13 cellular contexts compared by ENCODE assay signal in genomic region chr18:77077836-77078456, GRCh38. TPM values are rescaled to one million over a fixed set of nuclear protein-coding genes. Genes with fewer than 3 reads are reported as not detected.
DNase-seq lines count a peak whose midpoint lies in the region; ATAC-seq and TF ChIP-seq lines count a peak whose summit lies in the region.
"Had no signal": no experiment of that assay in that cellular context is flagged by ENCODE, and none has a peak within 500 bp of the region (broad histone marks: within the 10 kb centered on the region; RNA-seq: fewer than 3 reads in every experiment).

No MANE protein-coding gene starts in this region.

- H3K27me3 Mint-ChIP-seq in CD14-positive monocyte (ENCODE audit: low read depth in 3 of 3): peaks cover 0 to 4% (median 0%) of the 10 kb centered on the region in 3 donors
- H3K27me3 Mint-ChIP-seq in HFFc6 (ENCODE audit: insufficient read depth): peaks cover 2% of the 10 kb centered on the region; the same call in 1 of the 2 replicates
- H3K27me3 Mint-ChIP-seq in naive thymus-derived CD4-positive, alpha-beta T cell: no peaks in the 10 kb centered on the region

- no peaks in the 10 kb centered on the region for H3K9me3 ChIP-seq in naive thymus-derived CD4-positive, alpha-beta T cell (ENCODE audit: control insufficient read depth in 2 of 3, low read length in 3 of 3)
- H3K9me3 ChIP-seq: Caco-2 had no signal

- in situ Hi-C loops in astrocyte of the spinal cord (cut with HindIII; ENCODE audit: low sequenced_read_pairs): no loop called here

- peaks cover 24 to 51% of the 10 kb centered on the region in 2 donors for H3K4me1 ChIP-seq in naive thymus-derived CD4-positive, alpha-beta T cell (ENCODE audit: control insufficient read depth in 2 of 2, insufficient read depth in 2 of 2, low read length in 2 of 2)
- H3K4me1 ChIP-seq: Caco-2 had no signal

- intact Hi-C loops in CD14-positive monocyte (cut with micrococcal nuclease) (no loop called here), left colon (cut with DNase I, micrococcal nuclease) (loop anchor here in 1 of 2 donors (2.0 kb wide), 1 partner anchor 23 kb away; no protein-coding TSS in a partner anchor)
- intact Hi-C loops in naive thymus-derived CD4-positive, alpha-beta T cell (cut with micrococcal nuclease): no loop called here

- DNase-seq in CD14-positive monocyte (ENCODE audit: low spot score) (no peak), HFFc6 (peak; percentile 44), astrocyte of the spinal cord (ENCODE audit: low read depth, low spot score) (peak; percentile 48), NCI-H1694 (lab: John Stamatoyannopoulos, UW) (no peak), left colon (no peak)
- DNase-seq in naive thymus-derived CD4-positive, alpha-beta T cell: no peak
- DNase-seq: activated CD4-positive, CD25-positive, alpha-beta regulatory T cell treated with anti-CD3 and anti-CD28 coated beads, Interleukin-2, amount 50 U/mL, for 72 hours; amygdala; Caco-2; endodermal cell; NCI-H2227 treated with DMSO at 0.1 percent for 48 hours had no signal

- ATAC-seq in naive thymus-derived CD4-positive, alpha-beta T cell: no peak
- ATAC-seq in left colon (no peak), GM19324 (IDR thresholded peaks at IDR 0.05; ENCODE audit: low FRiP score, unreplicated experiment) (no peak), GM19035 (IDR thresholded peaks at IDR 0.05; ENCODE audit: unreplicated experiment) (no peak)

- no peak overlapping the region for H3K4me3 ChIP-seq in astrocyte of the spinal cord (ENCODE audit: low read depth, low read length)
- no peak overlapping the region for H3K4me3 ChIP-seq in naive thymus-derived CD4-positive, alpha-beta T cell (ENCODE audit: low read length)

- no peak overlapping the region for H3K27ac ChIP-seq in naive thymus-derived CD4-positive, alpha-beta T cell (ENCODE audit: low read depth, low read length)

- peaks cover 59% of the 10 kb centered on the region for H3K4me1 Mint-ChIP-seq in CD14-positive monocyte
- H3K4me1 Mint-ChIP-seq in HFFc6 (ENCODE audit: low read depth): peaks cover 29% of the 10 kb centered on the region
- peaks cover 33 to 94% (median 82%) of the 10 kb centered on the region in 7 donors for H3K4me1 Mint-ChIP-seq in naive thymus-derived CD4-positive, alpha-beta T cell
- H3K4me1 Mint-ChIP-seq: endodermal cell had no signal

- H3K27ac Mint-ChIP-seq in CD14-positive monocyte (peak overlapping the region in 6 of 7 donors; percentile 3 to 86 (median 50)), HFFc6 (no peak overlapping the region)
- peak overlapping the region; percentile 38 to 88 (median 72) for H3K27ac Mint-ChIP-seq in naive thymus-derived CD4-positive, alpha-beta T cell
- H3K27ac Mint-ChIP-seq: endodermal cell had no signal

- H3K4me3 Mint-ChIP-seq in CD14-positive monocyte (no peak overlapping the region), HFFc6 (no peak overlapping the region)
- H3K4me3 Mint-ChIP-seq in naive thymus-derived CD4-positive, alpha-beta T cell: no peak overlapping the region
- H3K4me3 Mint-ChIP-seq: endodermal cell had no signal

- H3K27me3 ChIP-seq in naive thymus-derived CD4-positive, alpha-beta T cell (ENCODE audit: control insufficient read depth in 2 of 2, insufficient read depth in 2 of 2, low read length in 2 of 2): no peaks in the 10 kb centered on the region

- TF ChIP-seq CTCF in CD14-positive monocyte (IDR thresholded peaks at IDR 0.05) (no peak), HFFc6 (IDR thresholded peaks at IDR 0.05) (no peak), astrocyte of the spinal cord (IDR thresholded peaks at IDR 0.05; ENCODE audit: low read depth, low read length) (no peak)

- H3K36me3 Mint-ChIP-seq in CD14-positive monocyte: peaks cover 51 to 60% of the 10 kb centered on the region in 2 donors
- H3K36me3 Mint-ChIP-seq in HFFc6 (ENCODE audit: low read depth): no peaks in the 10 kb centered on the region
- peaks cover 0 to 36% (median 15%) of the 10 kb centered on the region in 5 donors for H3K36me3 Mint-ChIP-seq in naive thymus-derived CD4-positive, alpha-beta T cell

- H3K9me3 Mint-ChIP-seq in CD14-positive monocyte: no peaks in the 10 kb centered on the region
- H3K9me3 Mint-ChIP-seq in HFFc6: no peaks in the 10 kb centered on the region
- H3K9me3 Mint-ChIP-seq in naive thymus-derived CD4-positive, alpha-beta T cell: no peaks in the 10 kb centered on the region
- H3K9me3 Mint-ChIP-seq: endodermal cell had no signal

- CTCF ChIA-PET in naive thymus-derived CD4-positive, alpha-beta T cell (lab: Charles Lee): no interaction called here

- POLR2A ChIA-PET in naive thymus-derived CD4-positive, alpha-beta T cell (lab: Charles Lee): no interaction called here

- peaks cover 0 to 12% (median 0%) of the 10 kb centered on the region in 3 experiments for H3K36me3 ChIP-seq in naive thymus-derived CD4-positive, alpha-beta T cell (ENCODE audit: control insufficient read depth in 2 of 3, insufficient read depth in 3 of 3, low read length in 3 of 3)

RNA-seq across cellular contexts. Expression of gene MBP, which starts 54.6 kb away (rescaled TPM):
- 10 to 100 TPM; 50.4 to 81.0 TPM for polyA plus RNA-seq in CD14-positive monocyte
- total RNA-seq in HFFc6 (2021; fragmentation: NEBNext Ultra II Directional; extraction: Animal tissue kit (Norgen Biotek cat#: 25700)): under 1 TPM in 5 of 6 experiments, not detected in 1; 0.05 to 0.23 (median 0.12) TPM
- 100 to 1,000 TPM in 3 of 5 experiments, 10 to 100 TPM in 2; 88.3 to 152 (median 116) TPM for total RNA-seq in naive thymus-derived CD4-positive, alpha-beta T cell
- 100 to 1,000 TPM in 1 of 2 donors, 10 to 100 TPM in 1; 96.4 to 107 TPM for polyA plus RNA-seq in naive thymus-derived CD4-positive, alpha-beta T cell
- 10 to 100 TPM; 48.5 to 51.6 TPM for total RNA-seq in left colon

Comparison
In these comparisons a context has a peak if more than half of its experiments do, and no peak if none do; other contexts are left out.
1. DNase-seq: peak in HFFc6 (single experiment) and astrocyte of the spinal cord (single experiment); none in CD14-positive monocyte (single experiment), naive thymus-derived CD4-positive, alpha-beta T cell (0 of 9), NCI-H1694 (single experiment) and left colon (0 of 2).
2. RNA of gene MBP, which starts 54.6 kb away (total RNA-seq): 88.3 to 152 TPM in naive thymus-derived CD4-positive, alpha-beta T cell and 48.5 to 51.6 TPM in left colon; 0.05 to 0.23 TPM in HFFc6; every median in the first group is over 10 times any median in the second.